Comparison of ENCODE assay signal across 1 cellular context in the genomic region with DNA sequence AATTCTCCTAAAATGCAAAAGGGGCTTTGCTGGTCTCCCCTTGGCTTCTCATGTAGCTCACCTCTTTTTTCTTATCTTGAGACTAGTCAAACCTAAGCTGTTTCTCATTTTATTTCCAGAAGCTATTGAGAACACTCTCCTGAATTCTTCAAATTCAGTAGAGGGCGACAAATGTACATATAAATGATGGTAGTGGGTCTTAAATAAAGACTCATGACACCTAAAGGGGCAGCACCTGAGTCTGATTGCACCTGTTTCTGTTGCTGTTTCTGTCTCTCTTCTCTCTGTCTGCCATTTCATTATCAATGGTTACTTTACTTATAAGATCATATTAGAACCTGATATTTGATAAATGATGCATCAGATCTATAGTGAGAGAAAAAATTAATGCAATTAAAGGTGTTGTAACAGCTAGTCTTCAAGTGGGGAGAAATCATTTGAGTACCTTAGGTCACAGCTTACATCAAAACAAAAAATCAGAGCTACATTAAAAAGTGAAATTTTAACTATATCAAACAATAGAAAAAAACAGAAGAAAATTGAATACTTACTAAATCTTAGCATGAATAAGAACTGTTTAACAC.
TF ChIP-seq lines count a peak whose summit lies in the region.

No MANE protein-coding gene starts in this region.

TF ChIP-seq in HepG2, 621 proteins besides CTCF, POLR2A, EP300 and RAD21 (continued from another document):
- TF ChIP-seq, protein P1, sequence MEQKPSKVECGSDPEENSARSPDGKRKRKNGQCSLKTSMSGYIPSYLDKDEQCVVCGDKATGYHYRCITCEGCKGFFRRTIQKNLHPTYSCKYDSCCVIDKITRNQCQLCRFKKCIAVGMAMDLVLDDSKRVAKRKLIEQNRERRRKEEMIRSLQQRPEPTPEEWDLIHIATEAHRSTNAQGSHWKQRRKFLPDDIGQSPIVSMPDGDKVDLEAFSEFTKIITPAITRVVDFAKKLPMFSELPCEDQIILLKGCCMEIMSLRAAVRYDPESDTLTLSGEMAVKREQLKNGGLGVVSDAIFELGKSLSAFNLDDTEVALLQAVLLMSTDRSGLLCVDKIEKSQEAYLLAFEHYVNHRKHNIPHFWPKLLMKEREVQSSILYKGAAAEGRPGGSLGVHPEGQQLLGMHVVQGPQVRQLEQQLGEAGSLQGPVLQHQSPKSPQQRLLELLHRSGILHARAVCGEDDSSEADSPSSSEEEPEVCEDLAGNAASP (CRISPR knock-in tag; IDR thresholded peaks at IDR 0.05; ENCODE audit: borderline replicate concordance): no peak
- TF ChIP-seq PRPF4 (IDR thresholded peaks at IDR 0.05; ENCODE audit: low read depth, low read length, poor library complexity, severe bottlenecking) (no peak), ZNF263 (CRISPR knock-in tag; IDR thresholded peaks at IDR 0.05) (no peak), SMC3 (IDR thresholded peaks at IDR 0.05; ENCODE audit: low read length) (peak; percentile 61; the same call in 1 of the 2 replicates), ARNTL (CRISPR knock-in tag; IDR thresholded peaks at IDR 0.05) (no peak), STAG1 (CRISPR knock-in tag; IDR thresholded peaks at IDR 0.05) (peak; percentile 93), POLR2AphosphoS2 (IDR thresholded peaks at IDR 0.05; ENCODE audit: low read depth, low read length) (no peak), ZNF773 (CRISPR knock-in tag; IDR thresholded peaks at IDR 0.05; ENCODE audit: borderline replicate concordance) (no peak), GATAD2A (CRISPR knock-in tag; IDR thresholded peaks at IDR 0.05) (0 out of 2 replicates have a peak, but pooled peaks have one; percentile 30), TOE1 (CRISPR knock-in tag; IDR thresholded peaks at IDR 0.05) (no peak), ZNF891 (CRISPR knock-in tag; IDR thresholded peaks at IDR 0.05) (no peak), RBM39 (IDR thresholded peaks at IDR 0.05; ENCODE audit: low read depth, low read length, poor library complexity, severe bottlenecking) (no peak), ZSCAN9 (CRISPR knock-in tag; IDR thresholded peaks at IDR 0.05; ENCODE audit: borderline replicate concordance) (no peak), SMARCE1 (IDR thresholded peaks at IDR 0.05; ENCODE audit: borderline replicate concordance) (no peak), ZNF883 (CRISPR knock-in tag; IDR thresholded peaks at IDR 0.05; ENCODE audit: not compliant biosample characterization) (no peak), HNF4A (CRISPR knock-in tag; IDR thresholded peaks at IDR 0.05) (no peak), FOSL2 (CRISPR knock-in tag; IDR thresholded peaks at IDR 0.05) (no peak)
- TF ChIP-seq, protein P2, sequence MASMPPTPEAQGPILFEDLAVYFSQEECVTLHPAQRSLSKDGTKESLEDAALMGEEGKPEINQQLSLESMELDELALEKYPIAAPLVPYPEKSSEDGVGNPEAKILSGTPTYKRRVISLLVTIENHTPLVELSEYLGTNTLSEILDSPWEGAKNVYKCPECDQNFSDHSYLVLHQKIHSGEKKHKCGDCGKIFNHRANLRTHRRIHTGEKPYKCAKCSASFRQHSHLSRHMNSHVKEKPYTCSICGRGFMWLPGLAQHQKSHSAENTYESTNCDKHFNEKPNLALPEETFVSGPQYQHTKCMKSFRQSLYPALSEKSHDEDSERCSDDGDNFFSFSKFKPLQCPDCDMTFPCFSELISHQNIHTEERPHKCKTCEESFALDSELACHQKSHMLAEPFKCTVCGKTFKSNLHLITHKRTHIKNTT (CRISPR knock-in tag; IDR thresholded peaks at IDR 0.05): no peak
- TF ChIP-seq, protein P3, sequence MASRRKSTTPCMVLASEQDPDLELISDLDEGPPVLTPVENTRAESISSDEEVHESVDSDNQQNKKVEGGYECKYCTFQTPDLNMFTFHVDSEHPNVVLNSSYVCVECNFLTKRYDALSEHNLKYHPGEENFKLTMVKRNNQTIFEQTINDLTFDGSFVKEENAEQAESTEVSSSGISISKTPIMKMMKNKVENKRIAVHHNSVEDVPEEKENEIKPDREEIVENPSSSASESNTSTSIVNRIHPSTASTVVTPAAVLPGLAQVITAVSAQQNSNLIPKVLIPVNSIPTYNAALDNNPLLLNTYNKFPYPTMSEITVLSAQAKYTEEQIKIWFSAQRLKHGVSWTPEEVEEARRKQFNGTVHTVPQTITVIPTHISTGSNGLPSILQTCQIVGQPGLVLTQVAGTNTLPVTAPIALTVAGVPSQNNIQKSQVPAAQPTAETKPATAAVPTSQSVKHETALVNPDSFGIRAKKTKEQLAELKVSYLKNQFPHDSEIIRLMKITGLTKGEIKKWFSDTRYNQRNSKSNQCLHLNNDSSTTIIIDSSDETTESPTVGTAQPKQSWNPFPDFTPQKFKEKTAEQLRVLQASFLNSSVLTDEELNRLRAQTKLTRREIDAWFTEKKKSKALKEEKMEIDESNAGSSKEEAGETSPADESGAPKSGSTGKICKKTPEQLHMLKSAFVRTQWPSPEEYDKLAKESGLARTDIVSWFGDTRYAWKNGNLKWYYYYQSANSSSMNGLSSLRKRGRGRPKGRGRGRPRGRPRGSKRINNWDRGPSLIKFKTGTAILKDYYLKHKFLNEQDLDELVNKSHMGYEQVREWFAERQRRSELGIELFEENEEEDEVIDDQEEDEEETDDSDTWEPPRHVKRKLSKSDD (CRISPR knock-in tag; IDR thresholded peaks at IDR 0.05; ENCODE audit: low read depth): no peak
- TF ChIP-seq, protein P4, sequence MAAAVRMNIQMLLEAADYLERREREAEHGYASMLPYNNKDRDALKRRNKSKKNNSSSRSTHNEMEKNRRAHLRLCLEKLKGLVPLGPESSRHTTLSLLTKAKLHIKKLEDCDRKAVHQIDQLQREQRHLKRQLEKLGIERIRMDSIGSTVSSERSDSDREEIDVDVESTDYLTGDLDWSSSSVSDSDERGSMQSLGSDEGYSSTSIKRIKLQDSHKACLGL (CRISPR knock-in tag; IDR thresholded peaks at IDR 0.05): no peak
- TF ChIP-seq, protein P5, sequence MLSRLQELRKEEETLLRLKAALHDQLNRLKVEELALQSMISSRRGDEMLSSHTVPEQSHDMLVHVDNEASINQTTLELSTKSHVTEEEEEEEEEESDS (CRISPR knock-in tag; IDR thresholded peaks at IDR 0.05; ENCODE audit: borderline replicate concordance): no peak
